ENCODE assay signal across 9 cellular contexts in genomic region chr1:91732291-91732953, GRCh38.
DNase-seq lines count a peak whose midpoint lies in the region; ATAC-seq and TF ChIP-seq lines count a peak whose summit lies in the region.
"Had no signal": no experiment of that assay in that cellular context is flagged by ENCODE, and none has a peak within 500 bp of the region (broad histone marks: within the 10 kb centered on the region; RNA-seq: fewer than 3 reads in every experiment).

No MANE protein-coding gene starts in this region.

- no peak overlapping the region for H3K4me3 ChIP-seq in psoas muscle

- WGBS in psoas muscle, 3 donors: 61 to 66% (median 61%) methylated on average over 12 of the region's 12 CpGs

- H3K4me1 Mint-ChIP-seq in activated CD4-positive, alpha-beta T cell treated with anti-CD3 and anti-CD28 coated beads, Interleukin-2, amount 10 ng/mL, durations not matched to agents 24 days and 14 days: peaks cover 45% of the 10 kb centered on the region
- peaks cover 58 to 67% of the 10 kb centered on the region in 2 donors for H3K4me1 Mint-ChIP-seq in effector memory CD8-positive, alpha-beta T cell (ENCODE audit: low read depth in 2 of 2)

- peak overlapping the region; percentile 17 for H3K4me3 Mint-ChIP-seq in activated CD4-positive, alpha-beta T cell treated with anti-CD3 and anti-CD28 coated beads, Interleukin-2, amount 10 ng/mL, durations not matched to agents 24 days and 14 days
- H3K4me3 Mint-ChIP-seq in effector memory CD8-positive, alpha-beta T cell: peak overlapping the region; percentile 46 to 75

- no peaks in the 10 kb centered on the region for H3K9me3 Mint-ChIP-seq in activated CD4-positive, alpha-beta T cell treated with anti-CD3 and anti-CD28 coated beads, Interleukin-2, amount 10 ng/mL, durations not matched to agents 24 days and 14 days
- H3K9me3 Mint-ChIP-seq in effector memory CD8-positive, alpha-beta T cell: no peaks in the 10 kb centered on the region
- H3K9me3 Mint-ChIP-seq: T-helper 1 cell treated with Interleukin-12 subunit alpha and Interleukin-12 subunit beta and Interleukin-4 antibody, amounts not matched to agents 30 μg/mL and 1 μg/mL, for 36 hours had no signal

- H3K36me3 Mint-ChIP-seq in activated CD4-positive, alpha-beta T cell treated with anti-CD3 and anti-CD28 coated beads, Interleukin-2, amount 10 ng/mL, durations not matched to agents 24 days and 14 days (ENCODE audit: low read depth): peaks cover 27% of the 10 kb centered on the region
- peaks cover 36% of the 10 kb centered on the region for H3K36me3 Mint-ChIP-seq in effector memory CD8-positive, alpha-beta T cell (ENCODE audit: insufficient read depth)

- peaks cover 0 to 2% of the 10 kb centered on the region in 2 donors for H3K36me3 ChIP-seq in psoas muscle (ENCODE audit: insufficient read depth in 1 of 2, low read depth in 1 of 2)

- H3K27ac Mint-ChIP-seq in activated CD4-positive, alpha-beta T cell treated with anti-CD3 and anti-CD28 coated beads, Interleukin-2, amount 10 ng/mL, durations not matched to agents 24 days and 14 days: peak overlapping the region; percentile 69
- H3K27ac Mint-ChIP-seq in effector memory CD8-positive, alpha-beta T cell: peak overlapping the region; percentile 82 to 90

- TF ChIP-seq CTCF in psoas muscle (IDR thresholded peaks at IDR 0.05): no peak

- H3K4me1 ChIP-seq in psoas muscle: peaks cover 37% of the 10 kb centered on the region

- peaks cover 2% of the 10 kb centered on the region for H3K27me3 Mint-ChIP-seq in activated CD4-positive, alpha-beta T cell treated with anti-CD3 and anti-CD28 coated beads, Interleukin-2, amount 10 ng/mL, durations not matched to agents 24 days and 14 days
- no peaks in the 10 kb centered on the region for H3K27me3 Mint-ChIP-seq in effector memory CD8-positive, alpha-beta T cell

- peak; percentile 61 for ATAC-seq in effector memory CD8-positive, alpha-beta T cell (replicated peaks)
- ATAC-seq in psoas muscle (peak; percentile 56 to 78 (median 67)), HG02623 (IDR thresholded peaks at IDR 0.05; ENCODE audit: unreplicated experiment) (no peak), HG03039 (IDR thresholded peaks at IDR 0.05; ENCODE audit: unreplicated experiment) (no peak), GM21737 (IDR thresholded peaks at IDR 0.05; ENCODE audit: unreplicated experiment) (no peak)

- intact Hi-C loops in activated CD4-positive, alpha-beta T cell treated with anti-CD3 and anti-CD28 coated beads, Interleukin-2, amount 10 ng/mL, durations not matched to agents 24 days and 14 days (cut with micrococcal nuclease): loop anchor here (1.0 to 5.0 kb wide), 3 partner anchors 19 to 210 kb away; no protein-coding TSS in a partner anchor
- intact Hi-C loops in psoas muscle (cut with DNase I): no loop called here

- H3K9me3 ChIP-seq in psoas muscle: no peaks in the 10 kb centered on the region

- H3K27ac ChIP-seq in psoas muscle: peak overlapping the region; percentile 47

- H3K27me3 ChIP-seq in psoas muscle (ENCODE audit: insufficient read depth in 3 of 3, low read length in 2 of 3): no peaks in the 10 kb centered on the region

- DNase-seq in activated CD4-positive, alpha-beta T cell treated with anti-CD3 and anti-CD28 coated beads, Interleukin-2, amount 10 ng/mL, durations not matched to agents 24 days and 14 days: no peak
- DNase-seq in activated CD4-positive, alpha-beta T cell treated with anti-CD3 and anti-CD28 coated beads for 1 hour: no peak
- DNase-seq in NCI-H526 treated with DMSO at 0.1 percent for 48 hours (lab: John Stamatoyannopoulos, UW) (peak; percentile 12), psoas muscle (peak in 1 of 2 donors; percentile 60)
- DNase-seq in effector memory CD8-positive, alpha-beta T cell: peak in 2 of 3 experiments; percentile 9 to 12

Comparison
In these comparisons a context has a peak if more than half of its experiments do, and no peak if none do; other contexts are left out.
1. DNase-seq: peak in NCI-H526 treated with DMSO at 0.1 percent for 48 hours (single experiment) and effector memory CD8-positive, alpha-beta T cell (2 of 3); none in activated CD4-positive, alpha-beta T cell treated with anti-CD3 and anti-CD28 coated beads, Interleukin-2, amount 10 ng/mL, durations not matched to agents 24 days and 14 days (single experiment) and activated CD4-positive, alpha-beta T cell treated with anti-CD3 and anti-CD28 coated beads for 1 hour (single experiment).
2. ATAC-seq: peak in effector memory CD8-positive, alpha-beta T cell (single experiment) and psoas muscle (4 of 4); none in HG02623 (single experiment), HG03039 (single experiment) and GM21737 (single experiment).